ENCODE assay signal across 22 cellular contexts in genomic region chr4:92566284-92566683, GRCh38.
"Had no signal": no experiment of that assay in that cellular context is flagged by ENCODE, and none has a peak within 500 bp of the region (broad histone marks: within the 10 kb centered on the region; RNA-seq: fewer than 3 reads in every experiment).

No MANE protein-coding gene starts in this region.

- H3K4me3 ChIP-seq: cardiac muscle cell, SJCRH30 had no signal

- H3K36me3 ChIP-seq: brain microvascular endothelial cell, cardiac muscle cell, SJCRH30 had no signal

- H3K27ac ChIP-seq: brain microvascular endothelial cell, cardiac muscle cell, SJCRH30 had no signal

- ATAC-seq: activated CD4-positive, CD25-positive, alpha-beta regulatory T cell treated with anti-CD3 and anti-CD28 coated beads, Interleukin-2, amount 50 U/mL, for 24 hours; activated CD8-positive, alpha-beta T cell treated with anti-CD3 and anti-CD28 coated beads for 36 hours; Panc1; Right ventricle myocardium inferior had no signal

- H3K9me3 ChIP-seq: SJCRH30 had no signal

- H3K4me1 ChIP-seq: SJCRH30 had no signal

- DNase-seq: activated CD4-positive, alpha-beta T cell treated with anti-CD3 and anti-CD28 coated beads for 4 hours; activated CD8-positive, alpha-beta T cell treated with anti-CD3 and anti-CD28 coated beads for 36 hours; activated effector memory CD4-positive, alpha-beta T cell treated with Interleukin-2 at 50 U/mL for 16 hours; activated naive CD4-positive, alpha-beta T cell; activated T-cell treated with anti-CD3 and anti-CD28 coated beads, Interleukin-2, amount 50 U/mL, for 24 hours; brain microvascular endothelial cell; MM.1S; NCI-H1105; NCI-H1436; NCI-H1694 treated with DMSO at 0.1 percent for 48 hours; NCI-H2029 treated with DMSO at 0.1 percent for 48 hours; NCI-H345; NCI-H510A; NCI-H526 treated with DMSO at 0.1 percent for 48 hours; NCI-H82; OCI-M1; RPMI8226; SJCRH30 had no signal

- H3K27me3 ChIP-seq: brain microvascular endothelial cell, cardiac muscle cell, SJCRH30 had no signal
